In the genomic region with DNA sequence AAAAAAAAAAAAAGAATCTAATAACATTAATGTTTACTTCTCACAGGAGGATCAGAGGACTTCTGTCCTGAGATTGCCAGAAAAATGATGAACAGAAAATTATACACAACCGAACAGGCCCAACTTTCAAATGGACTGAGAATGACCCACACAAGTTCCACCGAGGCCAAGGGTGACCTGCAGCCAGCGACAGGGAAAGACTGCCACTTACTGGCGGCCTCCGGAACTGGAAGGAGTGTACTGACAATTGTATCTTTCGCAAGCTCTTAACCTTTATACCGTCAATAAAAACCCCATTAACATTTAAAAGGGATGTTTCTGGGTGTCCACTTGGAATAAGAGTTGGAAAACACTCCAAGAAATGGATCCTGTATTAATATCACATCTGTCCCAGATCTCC, we compare ENCODE assay signal across 7 cellular contexts.
DNase-seq lines count a peak whose midpoint lies in the region; ATAC-seq and TF ChIP-seq lines count a peak whose summit lies in the region.
"Not testable (repeated sequence)": the region's sequence is repeated elsewhere in the genome, so short reads cannot be mapped to it uniquely, and the experiment has no call there.

No MANE protein-coding gene starts in this region.

- H3K27ac Mint-ChIP-seq in CD4-positive, alpha-beta T cell; T-cell; activated T-helper 17 cell treated with anti-CD3 and anti-CD28 coated beads, Interleukin-2, amount 50 U/mL, for 72 hours: not testable (repeated sequence)

- not testable (repeated sequence) for H3K36me3 ChIP-seq in gastroesophageal sphincter; lung (ENCODE audit: control insufficient read depth in 2 of 2, insufficient read depth in 2 of 2, low read length in 2 of 2)

- not testable (repeated sequence) for H3K27me3 ChIP-seq in CD4-positive, alpha-beta T cell (ENCODE audit: control insufficient read depth, insufficient read depth, low read length); gastroesophageal sphincter; right cardiac atrium (ENCODE audit: control insufficient read depth, insufficient read depth); lung (ENCODE audit: control insufficient read depth, insufficient read depth)

- not testable (repeated sequence) for H3K27ac ChIP-seq in CD4-positive, alpha-beta T cell (ENCODE audit: low read depth, low read length); gastroesophageal sphincter; right cardiac atrium (ENCODE audit: low read length); lung (ENCODE audit: low read depth in 1 of 2, low read length in 1 of 2)

- not testable (repeated sequence) for H3K4me1 ChIP-seq in gastroesophageal sphincter; right cardiac atrium (ENCODE audit: control insufficient read depth, insufficient read depth, low read length); lung (ENCODE audit: control insufficient read depth in 2 of 2, insufficient read depth in 2 of 2, low read length in 2 of 2)

- not testable (repeated sequence) for H3K4me1 Mint-ChIP-seq in CD4-positive, alpha-beta T cell (ENCODE audit: low read depth); T-cell; activated T-helper 17 cell treated with anti-CD3 and anti-CD28 coated beads, Interleukin-2, amount 50 U/mL, for 72 hours

- CTCF ChIA-PET in CD4-positive, alpha-beta T cell (lab: Charles Lee); T-cell (lab: Charles Lee): not testable (repeated sequence)

- POLR2A ChIA-PET in CD4-positive, alpha-beta T cell (lab: Charles Lee); T-cell (lab: Charles Lee): not testable (repeated sequence)

- not testable (repeated sequence) for H3K36me3 Mint-ChIP-seq in CD4-positive, alpha-beta T cell (ENCODE audit: low read depth); T-cell; activated T-helper 17 cell treated with anti-CD3 and anti-CD28 coated beads, Interleukin-2, amount 50 U/mL, for 72 hours (ENCODE audit: low read depth)

- not testable (repeated sequence) for TF ChIP-seq POLR2A in gastroesophageal sphincter (IDR thresholded peaks at IDR 0.05)

- not testable (repeated sequence) for H3K9me3 Mint-ChIP-seq in CD4-positive, alpha-beta T cell; T-cell; activated T-helper 17 cell treated with anti-CD3 and anti-CD28 coated beads, Interleukin-2, amount 50 U/mL, for 72 hours

- not testable (repeated sequence) for TF ChIP-seq EP300 in gastroesophageal sphincter (IDR thresholded peaks at IDR 0.05)

- peak; percentile 51 for ATAC-seq in CD4-positive, alpha-beta T cell (ENCODE audit: poor library complexity)
- ATAC-seq in T-cell (replicated peaks in 1 of 4): peak in 3 of 4 experiments; percentile 47 to 52 (median 48)
- peak; percentile 46 for ATAC-seq in activated T-helper 17 cell treated with anti-CD3 and anti-CD28 coated beads, Interleukin-2, amount 50 U/mL, for 72 hours (replicated peaks)
- ATAC-seq in gastroesophageal sphincter: peak; percentile 72
- ATAC-seq in right cardiac atrium: peak; percentile 70 to 73
- ATAC-seq in lung (ENCODE audit: insufficient read depth, low FRiP score): peak; percentile 37
- ATAC-seq in sciatic nerve: peak; percentile 74

- DNase-seq in CD4-positive, alpha-beta T cell; T-cell; right cardiac atrium; lung (ENCODE audit: low spot score); sciatic nerve (ENCODE audit: low spot score): not testable (repeated sequence)

- H3K27me3 Mint-ChIP-seq in CD4-positive, alpha-beta T cell; T-cell; activated T-helper 17 cell treated with anti-CD3 and anti-CD28 coated beads, Interleukin-2, amount 50 U/mL, for 72 hours: not testable (repeated sequence)

- H3K4me3 ChIP-seq in gastroesophageal sphincter; right cardiac atrium (ENCODE audit: low read length); lung: not testable (repeated sequence)

- not testable (repeated sequence) for H3K9me3 ChIP-seq in CD4-positive, alpha-beta T cell (ENCODE audit: control insufficient read depth, low read length); gastroesophageal sphincter; right cardiac atrium (ENCODE audit: control insufficient read depth, low read length); lung (ENCODE audit: control insufficient read depth in 2 of 2, insufficient read depth in 1 of 2, low read length in 1 of 2)

- WGBS in gastroesophageal sphincter (ENCODE audit: low coverage in 1 of 2), 2 donors: no CpG with 5 or more reads among the region's 7 CpGs
- no CpG with 5 or more reads among the region's 7 CpGs for WGBS in right cardiac atrium
- no CpG with 5 or more reads among the region's 7 CpGs for WGBS in lung, 2 donors

- TF ChIP-seq CTCF in CD4-positive, alpha-beta T cell (IDR thresholded peaks at IDR 0.05); gastroesophageal sphincter (IDR thresholded peaks at IDR 0.05); lung (IDR thresholded peaks at IDR 0.05; ENCODE audit: control extremely low read depth, extremely low read depth): not testable (repeated sequence)

- intact Hi-C loops in CD4-positive, alpha-beta T cell (cut with DNase I, micrococcal nuclease); right cardiac atrium (cut with DNase I); sciatic nerve (cut with DNase I): not testable (repeated sequence)

- H3K4me3 Mint-ChIP-seq in CD4-positive, alpha-beta T cell; T-cell; activated T-helper 17 cell treated with anti-CD3 and anti-CD28 coated beads, Interleukin-2, amount 50 U/mL, for 72 hours: not testable (repeated sequence)
